In genomic region chr14:50001999-50002925, GRCh38 we compare ENCODE assay signal across 8 cellular contexts.
DNase-seq lines count a peak whose midpoint lies in the region; ATAC-seq, FAIRE-seq and TF ChIP-seq lines count a peak whose summit lies in the region.

No MANE protein-coding gene starts in this region.

- no peak for FAIRE-seq in GM12891 (lab: Jason Lieb, UNC)

- H3K9me3 ChIP-seq in psoas muscle, result no peaks in the 10 kb centered on the region

- no peaks in the 10 kb centered on the region for H3K9me3 Mint-ChIP-seq in activated CD4-positive, alpha-beta T cell treated with anti-CD3 and anti-CD28 coated beads, Interleukin-2, amount 10 ng/mL, durations not matched to agents 24 days and 14 days
- H3K9me3 Mint-ChIP-seq in effector memory CD8-positive, alpha-beta T cell, result no peaks in the 10 kb centered on the region

- peaks cover 6% of the 10 kb centered on the region for H3K36me3 Mint-ChIP-seq in activated CD4-positive, alpha-beta T cell treated with anti-CD3 and anti-CD28 coated beads, Interleukin-2, amount 10 ng/mL, durations not matched to agents 24 days and 14 days (ENCODE audit: low read depth)
- peaks cover 50% of the 10 kb centered on the region for H3K36me3 Mint-ChIP-seq in effector memory CD8-positive, alpha-beta T cell (ENCODE audit: insufficient read depth)

- intact Hi-C loops in activated CD4-positive, alpha-beta T cell treated with anti-CD3 and anti-CD28 coated beads, Interleukin-2, amount 10 ng/mL, durations not matched to agents 24 days and 14 days (cut with micrococcal nuclease), result loop anchor here (1.0 to 5.0 kb wide), 8 partner anchors 19 to 230 kb away; partner anchors contain the start of gene SOS2
- intact Hi-C loops in psoas muscle (cut with DNase I), result loop anchor here (2.0 to 10.0 kb wide), 4 partner anchors 105 to 137 kb away; partner anchors contain the start of gene ARF6 (in 2 of the 2)

- H3K36me3 ChIP-seq in psoas muscle (ENCODE audit: insufficient read depth in 1 of 2, low read depth in 1 of 2), result no peaks in the 10 kb centered on the region

- no peak; the same call in 1 of the 2 replicates for TF ChIP-seq POLR2A in GM12891 (IDR thresholded peaks at IDR 0.05; ENCODE audit: low read depth, low read length)

- H3K4me3 Mint-ChIP-seq in activated CD4-positive, alpha-beta T cell treated with anti-CD3 and anti-CD28 coated beads, Interleukin-2, amount 10 ng/mL, durations not matched to agents 24 days and 14 days, result peak overlapping the region; percentile 83
- peak overlapping the region; percentile 84 for H3K4me3 Mint-ChIP-seq in effector memory CD8-positive, alpha-beta T cell

- H3K27me3 Mint-ChIP-seq in activated CD4-positive, alpha-beta T cell treated with anti-CD3 and anti-CD28 coated beads, Interleukin-2, amount 10 ng/mL, durations not matched to agents 24 days and 14 days, result no peaks in the 10 kb centered on the region
- H3K27me3 Mint-ChIP-seq in effector memory CD8-positive, alpha-beta T cell, result no peaks in the 10 kb centered on the region

- peaks cover 63% of the 10 kb centered on the region for H3K4me1 Mint-ChIP-seq in activated CD4-positive, alpha-beta T cell treated with anti-CD3 and anti-CD28 coated beads, Interleukin-2, amount 10 ng/mL, durations not matched to agents 24 days and 14 days
- H3K4me1 Mint-ChIP-seq in effector memory CD8-positive, alpha-beta T cell (ENCODE audit: low read depth in 2 of 2), result peaks cover 41 to 51% of the 10 kb centered on the region in 2 donors

- DNase-seq in GM12891 (ENCODE audit: insufficient read length, low spot score) (no peak), psoas muscle (peak; percentile 19 to 58), HuH-7 (ENCODE audit: low spot score) (no peak), NCI-H187 treated with DMSO at 0.1 percent for 48 hours (lab: John Stamatoyannopoulos, UW) (no peak), GM19240 (ENCODE audit: insufficient read length, low spot score) (no peak)
- DNase-seq in activated CD4-positive, alpha-beta T cell treated with anti-CD3 and anti-CD28 coated beads, Interleukin-2, amount 10 ng/mL, durations not matched to agents 24 days and 14 days, result peak; percentile 93
- peak; percentile 72 to 77 (median 75) for DNase-seq in effector memory CD8-positive, alpha-beta T cell

- H3K4me1 ChIP-seq in psoas muscle, result peaks cover 55% of the 10 kb centered on the region

- peak overlapping the region; percentile 94 for H3K27ac ChIP-seq in psoas muscle

- H3K4me3 ChIP-seq in psoas muscle, result peak overlapping the region; percentile 73

- H3K27me3 ChIP-seq in psoas muscle (ENCODE audit: insufficient read depth in 3 of 3, low read length in 2 of 3), result no peaks in the 10 kb centered on the region

- WGBS in psoas muscle, 3 donors, result 72 to 79% (median 78%) methylated on average over 10 of the region's 10 CpGs

- H3K27ac Mint-ChIP-seq in activated CD4-positive, alpha-beta T cell treated with anti-CD3 and anti-CD28 coated beads, Interleukin-2, amount 10 ng/mL, durations not matched to agents 24 days and 14 days, result peak overlapping the region; percentile 96
- H3K27ac Mint-ChIP-seq in effector memory CD8-positive, alpha-beta T cell, result peak overlapping the region; percentile 98 to 100

- peak; percentile 32 for ATAC-seq in HG03457 (IDR thresholded peaks at IDR 0.05; ENCODE audit: unreplicated experiment)
- ATAC-seq in effector memory CD8-positive, alpha-beta T cell (replicated peaks), result peak; percentile 56
- no peak for ATAC-seq in psoas muscle

- no peak for TF ChIP-seq CTCF in psoas muscle (IDR thresholded peaks at IDR 0.05)

TF ChIP-seq in GM12891, 5 proteins besides CTCF, POLR2A, EP300 and RAD21:
- TF ChIP-seq SPI1 (IDR thresholded peaks at IDR 0.05; ENCODE audit: low read depth, low read length), result no peak
- peak; percentile 68; the same call in 1 of the 2 replicates for TF ChIP-seq POU2F2 (IDR thresholded peaks at IDR 0.05; ENCODE audit: low read depth, low read length)
- no peak for TF ChIP-seq POLR2AphosphoS5 (IDR thresholded peaks at IDR 0.05; ENCODE audit: low read depth, low read length)
- TF ChIP-seq PAX5 (IDR thresholded peaks at IDR 0.05; ENCODE audit: insufficient read depth, low read length, severe bottlenecking), result no peak
- no peak for TF ChIP-seq TAF1 (IDR thresholded peaks at IDR 0.05; ENCODE audit: low read depth, low read length)

Comparison
In these comparisons a context has a peak if more than half of its experiments do, and no peak if none do; other contexts are left out.
1. DNase-seq: peak in activated CD4-positive, alpha-beta T cell treated with anti-CD3 and anti-CD28 coated beads, Interleukin-2, amount 10 ng/mL, durations not matched to agents 24 days and 14 days (single experiment), effector memory CD8-positive, alpha-beta T cell (3 of 3) and psoas muscle (2 of 2); none in GM12891 (single experiment), HuH-7 (single experiment), NCI-H187 treated with DMSO at 0.1 percent for 48 hours (single experiment) and GM19240 (single experiment).
2. ATAC-seq: peak in HG03457 (single experiment) and effector memory CD8-positive, alpha-beta T cell (single experiment); none in psoas muscle (0 of 4).